30 cellular contexts compared by ENCODE assay signal in genomic region chr13:105783261-105783660, GRCh38.
"Had no signal": no experiment of that assay in that cellular context is flagged by ENCODE, and none has a peak within 500 bp of the region (broad histone marks: within the 10 kb centered on the region; RNA-seq: fewer than 3 reads in every experiment).

No MANE protein-coding gene starts in this region.

- H3K27me3 ChIP-seq: adrenal gland, cardiac muscle cell had no signal

- H3K4me1 ChIP-seq: adrenal gland had no signal

- H3K27ac ChIP-seq: adrenal gland, cardiac muscle cell, VCaP had no signal

- ATAC-seq: activated CD8-positive, alpha-beta T cell treated with anti-CD3 and anti-CD28 coated beads for 36 hours; activated naive CD4-positive, alpha-beta T cell treated with anti-CD3 and anti-CD28 coated beads, Interleukin-2, amount 50 U/mL, for 72 hours; activated T-cell treated with anti-CD3 and anti-CD28 coated beads, Interleukin-2, amount 50 U/mL, for 4 hours; activated T-cell treated with anti-CD3 and anti-CD28 coated beads, Interleukin-2, amount 50 U/mL, for 72 hours; activated T-helper 17 cell treated with anti-CD3 and anti-CD28 coated beads, Interleukin-2, amount 50 U/mL, for 72 hours had no signal

- DNase-seq: activated B cell treated with CpG ODN at 0.5 μM for 24 hours; activated CD4-positive, alpha-beta memory T cell treated with anti-CD3 and anti-CD28 coated beads for 36 hours; activated CD4-positive, alpha-beta T cell treated with anti-CD3 and anti-CD28 coated beads for 4 hours; activated CD4-positive, alpha-beta T cell treated with anti-CD3 and anti-CD28 coated beads, Interleukin-2, amount 10 ng/mL, durations not matched to agents 24 days and 14 days; activated CD4-positive, alpha-beta T cell treated with anti-CD3 and anti-CD28 coated beads, Interleukin-2, amount 50 U/mL, for 1 hour; activated CD4-positive, alpha-beta T cell treated with anti-CD3 and anti-CD28 coated beads, Interleukin-2, amount 50 U/mL, for 4 hours; activated CD4-positive, CD25-positive, alpha-beta regulatory T cell treated with anti-CD3 and anti-CD28 coated beads, Interleukin-2, amount 50 U/mL, for 72 hours; activated CD8-positive, alpha-beta memory T cell treated with anti-CD3 and anti-CD28 coated beads, Interleukin-2, amount 50 U/mL, for 4 hours; activated CD8-positive, alpha-beta T cell treated with anti-CD3 and anti-CD28 coated beads for 36 hours; activated effector memory CD4-positive, alpha-beta T cell treated with anti-CD3 and anti-CD28 coated beads, Interleukin-2, amount 50 U/mL, for 16 hours; activated gamma-delta T cell treated with Interleukin-2 at 50 U/mL for 16 hours; activated naive CD4-positive, alpha-beta T cell; activated naive CD4-positive, alpha-beta T cell treated with anti-CD3 and anti-CD28 coated beads for 36 hours; activated naive CD4-positive, alpha-beta T cell treated with anti-CD3 and anti-CD28 coated beads, Interleukin-2, amount 50 U/mL, for 16 hours; activated naive CD8-positive, alpha-beta T cell treated with anti-CD3 and anti-CD28 coated beads for 36 hours; activated T-cell treated with anti-CD3 and anti-CD28 coated beads for 4 hours; activated T-cell treated with anti-CD3 and anti-CD28 coated beads, Interleukin-2, amount 50 U/mL, for 1 hour; activated T-cell treated with anti-CD3 and anti-CD28 coated beads, Interleukin-2, amount 50 U/mL, for 4 hours; activated T-cell treated with anti-CD3 and anti-CD28 coated beads, Interleukin-2, amount 50 U/mL, for 72 hours; adrenal gland; amniotic stem cell; aorta; caudate nucleus; cerebellar nuclear complex; T-helper 2 cell; T-helper 9 cell had no signal

- H3K9me3 ChIP-seq: adrenal gland had no signal

- H3K36me3 ChIP-seq: adrenal gland, cardiac muscle cell had no signal

- H3K4me3 ChIP-seq: adrenal gland, cardiac muscle cell had no signal
